Comparison of ENCODE assay signal across 1 cellular context in the genomic region with DNA sequence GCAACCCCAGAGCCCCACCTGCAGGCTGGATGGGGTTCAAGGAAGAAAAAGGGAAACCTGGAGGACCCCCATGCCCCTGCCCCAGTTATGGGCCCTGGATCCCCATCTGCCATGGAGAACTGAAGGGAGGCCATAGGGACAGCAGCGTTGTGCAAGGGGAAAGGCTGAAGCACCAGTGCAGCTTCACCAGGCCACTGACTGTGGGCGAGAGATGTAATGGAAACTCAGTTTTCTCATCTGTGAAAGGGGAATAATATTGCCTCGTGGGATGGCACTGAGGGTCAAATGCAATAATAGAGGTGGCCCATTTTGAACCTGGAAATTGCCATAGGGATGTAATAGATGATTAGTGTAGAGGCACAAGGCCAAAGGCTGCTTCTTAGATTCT.
A peak's percentile ranks its signal among the peaks of the same experiment; 100 is the strongest.
TF ChIP-seq lines count a peak whose summit lies in the region.

No MANE protein-coding gene starts in this region.

TF ChIP-seq in HepG2, 621 proteins besides CTCF, POLR2A, EP300 and RAD21 (continues in another document):
- TF ChIP-seq, protein P1, sequence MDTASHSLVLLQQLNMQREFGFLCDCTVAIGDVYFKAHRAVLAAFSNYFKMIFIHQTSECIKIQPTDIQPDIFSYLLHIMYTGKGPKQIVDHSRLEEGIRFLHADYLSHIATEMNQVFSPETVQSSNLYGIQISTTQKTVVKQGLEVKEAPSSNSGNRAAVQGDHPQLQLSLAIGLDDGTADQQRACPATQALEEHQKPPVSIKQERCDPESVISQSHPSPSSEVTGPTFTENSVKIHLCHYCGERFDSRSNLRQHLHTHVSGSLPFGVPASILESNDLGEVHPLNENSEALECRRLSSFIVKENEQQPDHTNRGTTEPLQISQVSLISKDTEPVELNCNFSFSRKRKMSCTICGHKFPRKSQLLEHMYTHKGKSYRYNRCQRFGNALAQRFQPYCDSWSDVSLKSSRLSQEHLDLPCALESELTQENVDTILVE (CRISPR knock-in tag; IDR thresholded peaks at IDR 0.05) = no peak
- TF ChIP-seq RCOR2 (CRISPR knock-in tag; IDR thresholded peaks at IDR 0.05) (peak; percentile 65), NR2F2 (IDR thresholded peaks at IDR 0.05; ENCODE audit: borderline replicate concordance, low read depth) (no peak), ADNP (CRISPR knock-in tag; IDR thresholded peaks at IDR 0.05) (0 out of 2 replicates have a peak, but pooled peaks have one; percentile 40), MTF2 (CRISPR knock-in tag; IDR thresholded peaks at IDR 0.05; ENCODE audit: borderline replicate concordance) (no peak), NFYB (CRISPR knock-in tag; IDR thresholded peaks at IDR 0.05) (no peak), KDM1A (CRISPR knock-in tag; IDR thresholded peaks at IDR 0.05) (0 out of 2 replicates have a peak, but pooled peaks have one; percentile 57), ZNF329 (CRISPR knock-in tag; IDR thresholded peaks at IDR 0.05; ENCODE audit: low read depth) (no peak), CHD4 (IDR thresholded peaks at IDR 0.05; ENCODE audit: borderline replicate concordance, low read length) (peak; percentile 98; the same call in 1 of the 2 replicates), CENPT (CRISPR knock-in tag; IDR thresholded peaks at IDR 0.05; ENCODE audit: low read depth) (no peak), SMAD1 (CRISPR knock-in tag; IDR thresholded peaks at IDR 0.05; ENCODE audit: borderline replicate concordance, low read depth) (no peak), PITX1 (CRISPR knock-in tag; IDR thresholded peaks at IDR 0.05) (no peak), MLLT10 (CRISPR knock-in tag; IDR thresholded peaks at IDR 0.05) (no peak), YY1 (IDR thresholded peaks at IDR 0.05; ENCODE audit: insufficient read depth, insufficient replicate concordance, low read depth, low read length) (no peak), ZNF20 (CRISPR knock-in tag; IDR thresholded peaks at IDR 0.05) (no peak), NFATC3 (CRISPR knock-in tag; IDR thresholded peaks at IDR 0.05) (no peak), BORCS8-MEF2B (CRISPR knock-in tag; IDR thresholded peaks at IDR 0.05) (no peak), CHCHD3 (CRISPR knock-in tag; IDR thresholded peaks at IDR 0.05) (no peak), JUNB (CRISPR knock-in tag; IDR thresholded peaks at IDR 0.05; ENCODE audit: borderline replicate concordance) (no peak), NPAS2 (CRISPR knock-in tag; IDR thresholded peaks at IDR 0.05; ENCODE audit: borderline replicate concordance) (no peak), DNMT1 (CRISPR knock-in tag; IDR thresholded peaks at IDR 0.05) (no peak), MAFK (conservative IDR thresholded peaks at IDR 0.05 in 1 of 2, IDR thresholded peaks at IDR 0.05 in 1 of 2; ENCODE audit: low read length in 2 of 2) (no peak), ZNF629 (CRISPR knock-in tag; conservative IDR thresholded peaks at IDR 0.05) (peak; percentile 96), ZNF451 (CRISPR knock-in tag; IDR thresholded peaks at IDR 0.05) (no peak), RBM22 (optimal IDR thresholded peaks at IDR 0.05; ENCODE audit: low read length) (no peak), MEIS1 (CRISPR knock-in tag; IDR thresholded peaks at IDR 0.05; ENCODE audit: borderline replicate concordance) (no peak; the same call in 1 of the 2 replicates), ZBTB38 (CRISPR knock-in tag; IDR thresholded peaks at IDR 0.05) (no peak), ZNF570 (CRISPR knock-in tag; IDR thresholded peaks at IDR 0.05; ENCODE audit: borderline replicate concordance) (no peak), AGO2 (optimal IDR thresholded peaks at IDR 0.05; ENCODE audit: low read depth, low read length) (no peak)
- TF ChIP-seq, protein P2, sequence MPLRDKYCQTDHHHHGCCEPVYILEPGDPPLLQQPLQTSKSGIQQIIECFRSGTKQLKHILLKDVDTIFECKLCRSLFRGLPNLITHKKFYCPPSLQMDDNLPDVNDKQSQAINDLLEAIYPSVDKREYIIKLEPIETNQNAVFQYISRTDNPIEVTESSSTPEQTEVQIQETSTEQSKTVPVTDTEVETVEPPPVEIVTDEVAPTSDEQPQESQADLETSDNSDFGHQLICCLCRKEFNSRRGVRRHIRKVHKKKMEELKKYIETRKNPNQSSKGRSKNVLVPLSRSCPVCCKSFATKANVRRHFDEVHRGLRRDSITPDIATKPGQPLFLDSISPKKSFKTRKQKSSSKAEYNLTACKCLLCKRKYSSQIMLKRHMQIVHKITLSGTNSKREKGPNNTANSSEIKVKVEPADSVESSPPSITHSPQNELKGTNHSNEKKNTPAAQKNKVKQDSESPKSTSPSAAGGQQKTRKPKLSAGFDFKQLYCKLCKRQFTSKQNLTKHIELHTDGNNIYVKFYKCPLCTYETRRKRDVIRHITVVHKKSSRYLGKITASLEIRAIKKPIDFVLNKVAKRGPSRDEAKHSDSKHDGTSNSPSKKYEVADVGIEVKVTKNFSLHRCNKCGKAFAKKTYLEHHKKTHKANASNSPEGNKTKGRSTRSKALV (CRISPR knock-in tag; IDR thresholded peaks at IDR 0.05) = no peak
- TF ChIP-seq, protein P3, sequence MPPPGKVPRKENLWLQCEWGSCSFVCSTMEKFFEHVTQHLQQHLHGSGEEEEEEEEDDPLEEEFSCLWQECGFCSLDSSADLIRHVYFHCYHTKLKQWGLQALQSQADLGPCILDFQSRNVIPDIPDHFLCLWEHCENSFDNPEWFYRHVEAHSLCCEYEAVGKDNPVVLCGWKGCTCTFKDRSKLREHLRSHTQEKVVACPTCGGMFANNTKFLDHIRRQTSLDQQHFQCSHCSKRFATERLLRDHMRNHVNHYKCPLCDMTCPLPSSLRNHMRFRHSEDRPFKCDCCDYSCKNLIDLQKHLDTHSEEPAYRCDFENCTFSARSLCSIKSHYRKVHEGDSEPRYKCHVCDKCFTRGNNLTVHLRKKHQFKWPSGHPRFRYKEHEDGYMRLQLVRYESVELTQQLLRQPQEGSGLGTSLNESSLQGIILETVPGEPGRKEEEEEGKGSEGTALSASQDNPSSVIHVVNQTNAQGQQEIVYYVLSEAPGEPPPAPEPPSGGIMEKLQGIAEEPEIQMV (CRISPR knock-in tag; IDR thresholded peaks at IDR 0.05; ENCODE audit: low read depth) = no peak
- TF ChIP-seq, protein P4, sequence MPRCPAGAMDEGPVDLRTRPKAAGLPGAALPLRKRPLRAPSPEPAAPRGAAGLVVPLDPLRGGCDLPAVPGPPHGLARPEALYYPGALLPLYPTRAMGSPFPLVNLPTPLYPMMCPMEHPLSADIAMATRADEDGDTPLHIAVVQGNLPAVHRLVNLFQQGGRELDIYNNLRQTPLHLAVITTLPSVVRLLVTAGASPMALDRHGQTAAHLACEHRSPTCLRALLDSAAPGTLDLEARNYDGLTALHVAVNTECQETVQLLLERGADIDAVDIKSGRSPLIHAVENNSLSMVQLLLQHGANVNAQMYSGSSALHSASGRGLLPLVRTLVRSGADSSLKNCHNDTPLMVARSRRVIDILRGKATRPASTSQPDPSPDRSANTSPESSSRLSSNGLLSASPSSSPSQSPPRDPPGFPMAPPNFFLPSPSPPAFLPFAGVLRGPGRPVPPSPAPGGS (CRISPR knock-in tag; IDR thresholded peaks at IDR 0.05) = no peak
- TF ChIP-seq, protein P5, sequence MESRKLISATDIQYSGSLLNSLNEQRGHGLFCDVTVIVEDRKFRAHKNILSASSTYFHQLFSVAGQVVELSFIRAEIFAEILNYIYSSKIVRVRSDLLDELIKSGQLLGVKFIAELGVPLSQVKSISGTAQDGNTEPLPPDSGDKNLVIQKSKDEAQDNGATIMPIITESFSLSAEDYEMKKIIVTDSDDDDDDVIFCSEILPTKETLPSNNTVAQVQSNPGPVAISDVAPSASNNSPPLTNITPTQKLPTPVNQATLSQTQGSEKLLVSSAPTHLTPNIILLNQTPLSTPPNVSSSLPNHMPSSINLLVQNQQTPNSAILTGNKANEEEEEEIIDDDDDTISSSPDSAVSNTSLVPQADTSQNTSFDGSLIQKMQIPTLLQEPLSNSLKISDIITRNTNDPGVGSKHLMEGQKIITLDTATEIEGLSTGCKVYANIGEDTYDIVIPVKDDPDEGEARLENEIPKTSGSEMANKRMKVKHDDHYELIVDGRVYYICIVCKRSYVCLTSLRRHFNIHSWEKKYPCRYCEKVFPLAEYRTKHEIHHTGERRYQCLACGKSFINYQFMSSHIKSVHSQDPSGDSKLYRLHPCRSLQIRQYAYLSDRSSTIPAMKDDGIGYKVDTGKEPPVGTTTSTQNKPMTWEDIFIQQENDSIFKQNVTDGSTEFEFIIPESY (CRISPR knock-in tag; IDR thresholded peaks at IDR 0.05) = no peak
- TF ChIP-seq, protein P6, sequence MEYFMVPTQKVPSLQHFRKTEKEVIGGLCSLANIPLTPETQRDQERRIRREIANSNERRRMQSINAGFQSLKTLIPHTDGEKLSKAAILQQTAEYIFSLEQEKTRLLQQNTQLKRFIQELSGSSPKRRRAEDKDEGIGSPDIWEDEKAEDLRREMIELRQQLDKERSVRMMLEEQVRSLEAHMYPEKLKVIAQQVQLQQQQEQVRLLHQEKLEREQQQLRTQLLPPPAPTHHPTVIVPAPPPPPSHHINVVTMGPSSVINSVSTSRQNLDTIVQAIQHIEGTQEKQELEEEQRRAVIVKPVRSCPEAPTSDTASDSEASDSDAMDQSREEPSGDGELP (IDR thresholded peaks at IDR 0.05; ENCODE audit: borderline replicate concordance, low read depth) = no peak
- TF ChIP-seq, protein P7, sequence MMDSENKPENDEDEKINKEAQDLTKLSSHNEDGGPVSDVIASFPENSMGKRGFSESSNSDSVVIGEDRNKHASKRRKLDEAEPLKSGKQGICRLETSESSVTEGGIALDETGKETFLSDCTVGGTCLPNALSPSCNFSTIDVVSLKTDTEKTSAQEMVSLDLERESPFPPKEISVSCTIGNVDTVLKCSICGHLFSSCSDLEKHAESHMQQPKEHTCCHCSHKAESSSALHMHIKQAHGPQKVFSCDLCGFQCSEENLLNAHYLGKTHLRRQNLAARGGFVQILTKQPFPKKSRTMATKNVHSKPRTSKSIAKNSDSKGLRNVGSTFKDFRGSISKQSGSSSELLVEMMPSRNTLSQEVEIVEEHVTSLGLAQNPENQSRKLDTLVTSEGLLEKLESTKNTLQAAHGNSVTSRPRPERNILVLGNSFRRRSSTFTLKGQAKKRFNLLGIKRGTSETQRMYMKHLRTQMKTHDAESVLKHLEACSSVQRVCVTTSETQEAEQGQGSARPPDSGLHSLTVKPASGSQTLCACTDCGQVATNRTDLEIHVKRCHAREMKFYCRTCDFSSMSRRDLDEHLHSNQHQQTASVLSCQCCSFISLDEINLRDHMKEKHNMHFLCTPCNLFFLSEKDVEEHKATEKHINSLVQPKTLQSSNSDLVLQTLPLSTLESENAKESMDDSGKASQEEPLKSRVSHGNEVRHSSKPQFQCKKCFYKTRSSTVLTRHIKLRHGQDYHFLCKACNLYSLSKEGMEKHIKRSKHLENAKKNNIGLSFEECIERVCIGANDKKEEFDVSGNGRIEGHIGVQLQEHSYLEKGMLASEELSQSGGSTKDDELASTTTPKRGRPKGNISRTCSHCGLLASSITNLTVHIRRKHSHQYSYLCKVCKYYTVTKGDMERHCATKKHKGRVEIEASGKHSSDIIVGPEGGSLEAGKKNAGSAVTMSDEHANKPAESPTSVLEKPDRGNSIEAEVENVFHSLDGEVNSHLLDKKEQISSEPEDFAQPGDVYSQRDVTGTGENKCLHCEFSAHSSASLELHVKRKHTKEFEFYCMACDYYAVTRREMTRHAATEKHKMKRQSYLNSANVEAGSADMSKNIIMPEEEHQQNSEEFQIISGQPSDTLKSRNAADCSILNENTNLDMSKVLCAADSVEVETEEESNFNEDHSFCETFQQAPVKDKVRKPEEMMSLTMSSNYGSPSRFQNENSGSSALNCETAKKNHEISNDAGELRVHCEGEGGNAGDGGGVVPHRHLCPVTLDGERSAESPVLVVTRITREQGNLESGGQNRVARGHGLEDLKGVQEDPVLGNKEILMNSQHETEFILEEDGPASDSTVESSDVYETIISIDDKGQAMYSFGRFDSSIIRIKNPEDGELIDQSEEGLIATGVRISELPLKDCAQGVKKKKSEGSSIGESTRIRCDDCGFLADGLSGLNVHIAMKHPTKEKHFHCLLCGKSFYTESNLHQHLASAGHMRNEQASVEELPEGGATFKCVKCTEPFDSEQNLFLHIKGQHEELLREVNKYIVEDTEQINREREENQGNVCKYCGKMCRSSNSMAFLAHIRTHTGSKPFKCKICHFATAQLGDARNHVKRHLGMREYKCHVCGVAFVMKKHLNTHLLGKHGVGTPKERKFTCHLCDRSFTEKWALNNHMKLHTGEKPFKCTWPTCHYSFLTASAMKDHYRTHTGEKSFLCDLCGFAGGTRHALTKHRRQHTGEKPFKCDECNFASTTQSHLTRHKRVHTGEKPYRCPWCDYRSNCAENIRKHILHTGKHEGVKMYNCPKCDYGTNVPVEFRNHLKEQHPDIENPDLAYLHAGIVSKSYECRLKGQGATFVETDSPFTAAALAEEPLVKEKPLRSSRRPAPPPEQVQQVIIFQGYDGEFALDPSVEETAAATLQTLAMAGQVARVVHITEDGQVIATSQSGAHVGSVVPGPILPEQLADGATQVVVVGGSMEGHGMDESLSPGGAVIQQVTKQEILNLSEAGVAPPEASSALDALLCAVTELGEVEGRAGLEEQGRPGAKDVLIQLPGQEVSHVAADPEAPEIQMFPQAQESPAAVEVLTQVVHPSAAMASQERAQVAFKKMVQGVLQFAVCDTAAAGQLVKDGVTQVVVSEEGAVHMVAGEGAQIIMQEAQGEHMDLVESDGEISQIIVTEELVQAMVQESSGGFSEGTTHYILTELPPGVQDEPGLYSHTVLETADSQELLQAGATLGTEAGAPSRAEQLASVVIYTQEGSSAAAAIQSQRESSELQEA (CRISPR knock-in tag; IDR thresholded peaks at IDR 0.05; ENCODE audit: not compliant biosample characterization) = no peak
- TF ChIP-seq, protein P8, sequence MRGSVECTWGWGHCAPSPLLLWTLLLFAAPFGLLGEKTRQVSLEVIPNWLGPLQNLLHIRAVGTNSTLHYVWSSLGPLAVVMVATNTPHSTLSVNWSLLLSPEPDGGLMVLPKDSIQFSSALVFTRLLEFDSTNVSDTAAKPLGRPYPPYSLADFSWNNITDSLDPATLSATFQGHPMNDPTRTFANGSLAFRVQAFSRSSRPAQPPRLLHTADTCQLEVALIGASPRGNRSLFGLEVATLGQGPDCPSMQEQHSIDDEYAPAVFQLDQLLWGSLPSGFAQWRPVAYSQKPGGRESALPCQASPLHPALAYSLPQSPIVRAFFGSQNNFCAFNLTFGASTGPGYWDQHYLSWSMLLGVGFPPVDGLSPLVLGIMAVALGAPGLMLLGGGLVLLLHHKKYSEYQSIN (CRISPR knock-in tag; IDR thresholded peaks at IDR 0.05; ENCODE audit: borderline replicate concordance) = no peak
